In genomic region chr12:45509187-45509586, GRCh38 we compare ENCODE assay signal across 19 cellular contexts.
A peak's percentile ranks its signal among the peaks of the same experiment; 100 is the strongest.
DNase-seq lines count a peak whose midpoint lies in the region; ATAC-seq and TF ChIP-seq lines count a peak whose summit lies in the region.
"Had no signal": no experiment of that assay in that cellular context is flagged by ENCODE, and none has a peak within 500 bp of the region (broad histone marks: within the 10 kb centered on the region; RNA-seq: fewer than 3 reads in every experiment).

No MANE protein-coding gene starts in this region.

- H3K27ac ChIP-seq in HL-60 (replicated peaks): peak overlapping the region; percentile 50
- no peak overlapping the region for H3K27ac ChIP-seq in heart left ventricle
- H3K27ac ChIP-seq: A549, adrenal gland, coronary artery, GM23248, transverse colon had no signal

- TF ChIP-seq CTCF in HL-60 (IDR thresholded peaks at IDR 0.05; ENCODE audit: insufficient read depth, low read length) (no peak), heart left ventricle (IDR thresholded peaks at IDR 0.05) (no peak)

- H3K36me3 Mint-ChIP-seq in stimulated activated memory B cell treated with anti-CD40 and anti-IgM and Interleukin-4, amounts not matched to agents 10 μg/mL and 1 μg/mL and 100 μg/mL, for 72 hours: peaks cover 5% of the 10 kb centered on the region

- H3K36me3 ChIP-seq in heart left ventricle: no peaks in the 10 kb centered on the region
- H3K36me3 ChIP-seq: adrenal gland, transverse colon had no signal

- no peak for TF ChIP-seq POLR2A in heart left ventricle (IDR thresholded peaks at IDR 0.05)

- no peak overlapping the region for H3K4me3 ChIP-seq in HL-60 (replicated peaks; ENCODE audit: insufficient read depth, low read length)
- no peak overlapping the region for H3K4me3 ChIP-seq in heart left ventricle
- H3K4me3 ChIP-seq: A549, adrenal gland, coronary artery, GM23248, transverse colon had no signal

- no peak overlapping the region for H3K27ac Mint-ChIP-seq in stimulated activated memory B cell treated with anti-CD40 and anti-IgM and Interleukin-4, amounts not matched to agents 10 μg/mL and 1 μg/mL and 100 μg/mL, for 72 hours

- DNase-seq in activated gamma-delta T cell treated with Interleukin-2 at 50 U/mL for 16 hours (peak; percentile 17), activated gamma-delta T cell (lab: John Stamatoyannopoulos, UW) (no peak), HL-60 (ENCODE audit: low read depth in 1 of 2, low spot score in 1 of 2) (peak; percentile 45 to 87), UCSD-AML1 (lab: John Stamatoyannopoulos, UW; ENCODE audit: unreplicated experiment) (peak; percentile 60), NCI-H1694 (lab: John Stamatoyannopoulos, UW) (no peak), heart left ventricle (no peak)
- DNase-seq in stimulated activated naive CD4-positive, alpha-beta T cell (lab: John Stamatoyannopoulos, UW): no peak
- DNase-seq: adrenal gland, COR-L47, GM23248, NCI-H1417 treated with DMSO at 0.1 percent for 48 hours, NCI-H526 treated with DMSO at 0.1 percent for 48 hours, nucleus accumbens, Right ventricle myocardium superior, small intestine, transverse colon had no signal

- no peaks in the 10 kb centered on the region for H3K27me3 Mint-ChIP-seq in stimulated activated memory B cell treated with anti-CD40 and anti-IgM and Interleukin-4, amounts not matched to agents 10 μg/mL and 1 μg/mL and 100 μg/mL, for 72 hours

- H3K27me3 ChIP-seq in HL-60 (ENCODE audit: insufficient read depth, poor library complexity, severe bottlenecking): no peaks in the 10 kb centered on the region
- no peaks in the 10 kb centered on the region for H3K27me3 ChIP-seq in heart left ventricle
- H3K27me3 ChIP-seq: adrenal gland, transverse colon had no signal

- H3K4me1 ChIP-seq in heart left ventricle: no peaks in the 10 kb centered on the region
- H3K4me1 ChIP-seq: A549, adrenal gland, transverse colon had no signal

- no peak overlapping the region for H3K4me3 Mint-ChIP-seq in stimulated activated memory B cell treated with anti-CD40 and anti-IgM and Interleukin-4, amounts not matched to agents 10 μg/mL and 1 μg/mL and 100 μg/mL, for 72 hours

- no peaks in the 10 kb centered on the region for H3K4me1 Mint-ChIP-seq in stimulated activated memory B cell treated with anti-CD40 and anti-IgM and Interleukin-4, amounts not matched to agents 10 μg/mL and 1 μg/mL and 100 μg/mL, for 72 hours

- ATAC-seq in stimulated activated memory B cell treated with anti-CD40 and anti-IgM and Interleukin-4, amounts not matched to agents 10 μg/mL and 1 μg/mL and 100 μg/mL, for 72 hours: peak; percentile 77
- ATAC-seq in heart left ventricle: no peak

- 74 to 100% (median 79%) methylated on average over 1 to 2 of the region's 2 CpGs; no CpG with 5 or more reads in 1 of the 4 donors for WGBS in heart left ventricle, 4 donors

- H3K9me3 Mint-ChIP-seq in stimulated activated memory B cell treated with anti-CD40 and anti-IgM and Interleukin-4, amounts not matched to agents 10 μg/mL and 1 μg/mL and 100 μg/mL, for 72 hours: peaks cover 10% of the 10 kb centered on the region

- H3K9me3 ChIP-seq in heart left ventricle: peaks cover 0 to 4% (median 0%) of the 10 kb centered on the region in 12 donors
- H3K9me3 ChIP-seq: A549, adrenal gland, transverse colon had no signal

- intact Hi-C loops in heart left ventricle (cut with DNase I): no loop called here

Comparison
In these comparisons a context has a peak if more than half of its experiments do, and no peak if none do; other contexts are left out.
1. DNase-seq: peak in activated gamma-delta T cell treated with Interleukin-2 at 50 U/mL for 16 hours (single experiment), HL-60 (2 of 2) and UCSD-AML1 (single experiment); none in activated gamma-delta T cell (single experiment), NCI-H1694 (single experiment), heart left ventricle (0 of 5) and stimulated activated naive CD4-positive, alpha-beta T cell (0 of 6).